Comparison of ENCODE assay signal across 8 cellular contexts in the genomic region with DNA sequence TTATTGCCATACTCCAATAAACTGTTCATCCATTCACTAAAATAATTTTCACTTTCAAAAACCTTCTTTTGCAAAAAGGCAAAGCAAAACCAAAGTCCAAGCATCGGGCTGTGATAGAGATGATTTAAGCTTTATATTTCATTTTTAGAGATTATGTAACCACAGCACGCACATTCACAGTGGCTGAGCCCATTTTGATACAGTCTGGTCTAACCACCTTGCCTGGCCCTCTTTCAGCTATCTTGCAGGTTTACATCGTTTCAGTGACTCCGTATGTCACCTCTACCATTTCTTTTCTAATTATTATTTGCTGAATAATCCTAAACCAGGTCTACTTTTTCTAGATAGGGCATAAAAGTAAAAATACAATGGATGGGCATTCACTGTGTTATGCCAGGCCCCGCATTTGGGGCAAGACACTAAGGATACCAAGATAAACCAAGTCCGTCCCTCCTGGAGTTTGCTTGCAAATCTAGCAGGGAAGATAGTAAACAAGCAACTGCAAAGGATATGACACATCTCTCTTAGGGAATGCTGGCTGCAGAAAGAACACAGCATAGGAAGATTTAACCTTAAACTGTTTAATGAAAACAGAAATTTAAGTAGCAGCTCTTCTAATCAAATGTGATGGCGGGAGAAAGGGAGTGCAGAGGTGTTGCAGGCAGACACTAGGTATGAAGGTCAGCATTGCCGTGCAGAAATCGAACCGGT. TPM values are rescaled to one million over a fixed set of nuclear protein-coding genes. Genes with fewer than 3 reads are reported as not detected.
DNase-seq lines count a peak whose midpoint lies in the region; TF ChIP-seq lines count a peak whose summit lies in the region.

No MANE protein-coding gene starts in this region.

- H3K27me3 Mint-ChIP-seq in T-helper 1 cell treated with Interleukin-12 subunit alpha and Interleukin-12 subunit beta and Interleukin-4 antibody, amounts not matched to agents 30 μg/mL and 1 μg/mL, for 36 hours (ENCODE audit: low read depth), result no peaks in the 10 kb centered on the region
- H3K27me3 Mint-ChIP-seq in activated T-helper 2 cell treated with anti-CD3 and anti-CD28 coated beads, Interferon-gamma antibody, Interleukin-2, Interleukin-4, amounts not matched to agents 10 μg/mL and 5 μg/mL and 100 μg/mL, durations not matched to agents 14 hours and 24 hours and 36 hours (ENCODE audit: low read depth), result no peaks in the 10 kb centered on the region

- H3K4me1 Mint-ChIP-seq in T-helper 1 cell treated with Interleukin-12 subunit alpha and Interleukin-12 subunit beta and Interleukin-4 antibody, amounts not matched to agents 30 μg/mL and 1 μg/mL, for 36 hours (ENCODE audit: low read depth), result peaks cover 57% of the 10 kb centered on the region
- H3K4me1 Mint-ChIP-seq in activated T-helper 2 cell treated with anti-CD3 and anti-CD28 coated beads, Interferon-gamma antibody, Interleukin-2, Interleukin-4, amounts not matched to agents 10 μg/mL and 5 μg/mL and 100 μg/mL, durations not matched to agents 14 hours and 24 hours and 36 hours (ENCODE audit: low read depth), result peaks cover 55% of the 10 kb centered on the region

- no peak for TF ChIP-seq CTCF in GM13976 (IDR thresholded peaks at IDR 0.05; ENCODE audit: borderline replicate concordance, control extremely low read depth, extremely low read depth, insufficient read depth, missing control alignments)

- H3K27ac Mint-ChIP-seq in T-helper 1 cell treated with Interleukin-12 subunit alpha and Interleukin-12 subunit beta and Interleukin-4 antibody, amounts not matched to agents 30 μg/mL and 1 μg/mL, for 36 hours, result peak overlapping the region; percentile 92
- peak overlapping the region; percentile 86 for H3K27ac Mint-ChIP-seq in activated T-helper 2 cell treated with anti-CD3 and anti-CD28 coated beads, Interferon-gamma antibody, Interleukin-2, Interleukin-4, amounts not matched to agents 10 μg/mL and 5 μg/mL and 100 μg/mL, durations not matched to agents 14 hours and 24 hours and 36 hours

- H3K9me3 Mint-ChIP-seq in T-helper 1 cell treated with Interleukin-12 subunit alpha and Interleukin-12 subunit beta and Interleukin-4 antibody, amounts not matched to agents 30 μg/mL and 1 μg/mL, for 36 hours, result no peaks in the 10 kb centered on the region
- no peaks in the 10 kb centered on the region for H3K9me3 Mint-ChIP-seq in activated T-helper 2 cell treated with anti-CD3 and anti-CD28 coated beads, Interferon-gamma antibody, Interleukin-2, Interleukin-4, amounts not matched to agents 10 μg/mL and 5 μg/mL and 100 μg/mL, durations not matched to agents 14 hours and 24 hours and 36 hours

- peak overlapping the region; percentile 14 for H3K27ac ChIP-seq in temporal lobe (ENCODE audit: low read depth, low read length)

- peak overlapping the region; percentile 81 for H3K4me3 ChIP-seq in iPS-18c (ENCODE audit: insufficient read depth, low read depth, low read length)

- intact Hi-C loops in activated T-helper 2 cell treated with anti-CD3 and anti-CD28 coated beads, Interferon-gamma antibody, Interleukin-2, Interleukin-4, amounts not matched to agents 10 μg/mL and 5 μg/mL and 100 μg/mL, durations not matched to agents 14 hours and 24 hours and 36 hours (cut with micrococcal nuclease), result loop anchor here (2.0 to 5.0 kb wide), 6 partner anchors 65 to 1143 kb away; partner anchors contain the start of genes ACSL1 and ING2

- H3K9me3 ChIP-seq in iPS-18c (ENCODE audit: control insufficient read depth, insufficient read depth, low read length), result no peaks in the 10 kb centered on the region

- DNase-seq in T-helper 1 cell (no peak), KG1 (lab: John Stamatoyannopoulos, UW) (no peak), GM13976 (ENCODE audit: low spot score) (no peak)
- no peak for DNase-seq in activated T-helper 2 cell treated with anti-CD3 and anti-CD28 coated beads, Interferon-gamma antibody, Interleukin-2, Interleukin-4, amounts not matched to agents 10 μg/mL and 5 μg/mL and 100 μg/mL, durations not matched to agents 14 hours and 24 hours and 36 hours (ENCODE audit: low spot score)
- DNase-seq in activated CD8-positive, alpha-beta memory T cell treated with anti-CD3 and anti-CD28 coated beads, Interleukin-2, amount 50 U/mL, for 48 hours, result no peak

- H3K36me3 Mint-ChIP-seq in T-helper 1 cell treated with Interleukin-12 subunit alpha and Interleukin-12 subunit beta and Interleukin-4 antibody, amounts not matched to agents 30 μg/mL and 1 μg/mL, for 36 hours (ENCODE audit: low read depth), result peaks cover 40% of the 10 kb centered on the region
- H3K36me3 Mint-ChIP-seq in activated T-helper 2 cell treated with anti-CD3 and anti-CD28 coated beads, Interferon-gamma antibody, Interleukin-2, Interleukin-4, amounts not matched to agents 10 μg/mL and 5 μg/mL and 100 μg/mL, durations not matched to agents 14 hours and 24 hours and 36 hours (ENCODE audit: low read depth), result peaks cover 61% of the 10 kb centered on the region

- H3K4me3 Mint-ChIP-seq in T-helper 1 cell treated with Interleukin-12 subunit alpha and Interleukin-12 subunit beta and Interleukin-4 antibody, amounts not matched to agents 30 μg/mL and 1 μg/mL, for 36 hours, result peak overlapping the region; percentile 99
- H3K4me3 Mint-ChIP-seq in activated T-helper 2 cell treated with anti-CD3 and anti-CD28 coated beads, Interferon-gamma antibody, Interleukin-2, Interleukin-4, amounts not matched to agents 10 μg/mL and 5 μg/mL and 100 μg/mL, durations not matched to agents 14 hours and 24 hours and 36 hours (ENCODE audit: low read depth), result peak overlapping the region; percentile 95

- in situ Hi-C loops in GM13976 (cut with MboI; ENCODE audit: low sequenced_read_pairs, unreplicated experiment), result loop anchor here (10.0 kb wide), 1 partner anchor 383 kb away; no protein-coding TSS in a partner anchor

RNA-seq across cellular contexts. Expression of gene CASP3, which starts 1.7 kb away (rescaled TPM):
- total RNA-seq in activated T-helper 2 cell treated with anti-CD3 and anti-CD28 coated beads, Interferon-gamma antibody, Interleukin-2, Interleukin-4, amounts not matched to agents 10 μg/mL and 5 μg/mL and 100 μg/mL, durations not matched to agents 14 hours and 24 hours and 36 hours, result 90.9 and 94.1 TPM in 2 replicates
- total RNA-seq in temporal lobe, result 47.2 TPM

RNA-seq across cellular contexts. Expression of gene PRIMPOL, which starts 2.0 kb away (rescaled TPM):
- total RNA-seq in activated T-helper 2 cell treated with anti-CD3 and anti-CD28 coated beads, Interferon-gamma antibody, Interleukin-2, Interleukin-4, amounts not matched to agents 10 μg/mL and 5 μg/mL and 100 μg/mL, durations not matched to agents 14 hours and 24 hours and 36 hours, result 16.2 and 17.6 TPM in 2 replicates
- total RNA-seq in temporal lobe, result 27.0 TPM
